ENCODE assay signal across 1 cellular context in genomic region chr17:72126575-72127486, GRCh38.
A peak's percentile ranks its signal among the peaks of the same experiment; 100 is the strongest.
TF ChIP-seq lines count a peak whose summit lies in the region.

No MANE protein-coding gene starts in this region.

TF ChIP-seq in HepG2, 621 proteins besides CTCF, POLR2A, EP300 and RAD21 (continued from another document):
- TF ChIP-seq, protein P1, sequence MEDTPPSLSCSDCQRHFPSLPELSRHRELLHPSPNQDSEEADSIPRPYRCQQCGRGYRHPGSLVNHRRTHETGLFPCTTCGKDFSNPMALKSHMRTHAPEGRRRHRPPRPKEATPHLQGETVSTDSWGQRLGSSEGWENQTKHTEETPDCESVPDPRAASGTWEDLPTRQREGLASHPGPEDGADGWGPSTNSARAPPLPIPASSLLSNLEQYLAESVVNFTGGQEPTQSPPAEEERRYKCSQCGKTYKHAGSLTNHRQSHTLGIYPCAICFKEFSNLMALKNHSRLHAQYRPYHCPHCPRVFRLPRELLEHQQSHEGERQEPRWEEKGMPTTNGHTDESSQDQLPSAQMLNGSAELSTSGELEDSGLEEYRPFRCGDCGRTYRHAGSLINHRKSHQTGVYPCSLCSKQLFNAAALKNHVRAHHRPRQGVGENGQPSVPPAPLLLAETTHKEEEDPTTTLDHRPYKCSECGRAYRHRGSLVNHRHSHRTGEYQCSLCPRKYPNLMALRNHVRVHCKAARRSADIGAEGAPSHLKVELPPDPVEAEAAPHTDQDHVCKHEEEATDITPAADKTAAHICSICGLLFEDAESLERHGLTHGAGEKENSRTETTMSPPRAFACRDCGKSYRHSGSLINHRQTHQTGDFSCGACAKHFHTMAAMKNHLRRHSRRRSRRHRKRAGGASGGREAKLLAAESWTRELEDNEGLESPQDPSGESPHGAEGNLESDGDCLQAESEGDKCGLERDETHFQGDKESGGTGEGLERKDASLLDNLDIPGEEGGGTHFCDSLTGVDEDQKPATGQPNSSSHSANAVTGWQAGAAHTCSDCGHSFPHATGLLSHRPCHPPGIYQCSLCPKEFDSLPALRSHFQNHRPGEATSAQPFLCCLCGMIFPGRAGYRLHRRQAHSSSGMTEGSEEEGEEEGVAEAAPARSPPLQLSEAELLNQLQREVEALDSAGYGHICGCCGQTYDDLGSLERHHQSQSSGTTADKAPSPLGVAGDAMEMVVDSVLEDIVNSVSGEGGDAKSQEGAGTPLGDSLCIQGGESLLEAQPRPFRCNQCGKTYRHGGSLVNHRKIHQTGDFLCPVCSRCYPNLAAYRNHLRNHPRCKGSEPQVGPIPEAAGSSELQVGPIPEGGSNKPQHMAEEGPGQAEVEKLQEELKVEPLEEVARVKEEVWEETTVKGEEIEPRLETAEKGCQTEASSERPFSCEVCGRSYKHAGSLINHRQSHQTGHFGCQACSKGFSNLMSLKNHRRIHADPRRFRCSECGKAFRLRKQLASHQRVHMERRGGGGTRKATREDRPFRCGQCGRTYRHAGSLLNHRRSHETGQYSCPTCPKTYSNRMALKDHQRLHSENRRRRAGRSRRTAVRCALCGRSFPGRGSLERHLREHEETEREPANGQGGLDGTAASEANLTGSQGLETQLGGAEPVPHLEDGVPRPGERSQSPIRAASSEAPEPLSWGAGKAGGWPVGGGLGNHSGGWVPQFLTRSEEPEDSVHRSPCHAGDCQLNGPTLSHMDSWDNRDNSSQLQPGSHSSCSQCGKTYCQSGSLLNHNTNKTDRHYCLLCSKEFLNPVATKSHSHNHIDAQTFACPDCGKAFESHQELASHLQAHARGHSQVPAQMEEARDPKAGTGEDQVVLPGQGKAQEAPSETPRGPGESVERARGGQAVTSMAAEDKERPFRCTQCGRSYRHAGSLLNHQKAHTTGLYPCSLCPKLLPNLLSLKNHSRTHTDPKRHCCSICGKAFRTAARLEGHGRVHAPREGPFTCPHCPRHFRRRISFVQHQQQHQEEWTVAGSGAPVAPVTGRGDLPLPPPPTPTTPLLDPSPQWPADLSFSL (CRISPR knock-in tag; IDR thresholded peaks at IDR 0.05) = peak; percentile 57; the same call in 1 of the 2 replicates
- TF ChIP-seq ZNF768 (CRISPR knock-in tag; IDR thresholded peaks at IDR 0.05) = no peak
- no peak for TF ChIP-seq ZNF326 (CRISPR knock-in tag; IDR thresholded peaks at IDR 0.05; ENCODE audit: borderline replicate concordance)
- peak; percentile 84 for TF ChIP-seq ARID5B (CRISPR knock-in tag; IDR thresholded peaks at IDR 0.05)
- TF ChIP-seq KMT2B (CRISPR knock-in tag; IDR thresholded peaks at IDR 0.05) = no peak
- TF ChIP-seq ZNF7 (CRISPR knock-in tag; IDR thresholded peaks at IDR 0.05) = no peak
- TF ChIP-seq PRMT3 (CRISPR knock-in tag; IDR thresholded peaks at IDR 0.05; ENCODE audit: borderline replicate concordance, low read depth) = 0 out of 2 replicates have a peak, but pooled peaks have one; percentile 44
- TF ChIP-seq ZSCAN9 (CRISPR knock-in tag; IDR thresholded peaks at IDR 0.05; ENCODE audit: borderline replicate concordance) = peak; percentile 54; the same call in 1 of the 2 replicates
- TF ChIP-seq NFIC (IDR thresholded peaks at IDR 0.05; ENCODE audit: low read length) = peak; percentile 82
- no peak for TF ChIP-seq JUND (CRISPR knock-in tag; IDR thresholded peaks at IDR 0.05)
- TF ChIP-seq ATF1 (CRISPR knock-in tag; IDR thresholded peaks at IDR 0.05) = 0 out of 2 replicates have a peak, but pooled peaks have one; percentile 11
- TF ChIP-seq, protein P2, sequence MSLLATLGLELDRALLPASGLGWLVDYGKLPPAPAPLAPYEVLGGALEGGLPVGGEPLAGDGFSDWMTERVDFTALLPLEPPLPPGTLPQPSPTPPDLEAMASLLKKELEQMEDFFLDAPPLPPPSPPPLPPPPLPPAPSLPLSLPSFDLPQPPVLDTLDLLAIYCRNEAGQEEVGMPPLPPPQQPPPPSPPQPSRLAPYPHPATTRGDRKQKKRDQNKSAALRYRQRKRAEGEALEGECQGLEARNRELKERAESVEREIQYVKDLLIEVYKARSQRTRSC (CRISPR knock-in tag; IDR thresholded peaks at IDR 0.05; ENCODE audit: low read depth) = no peak
- peak; percentile 15; the same call in 1 of the 2 replicates for TF ChIP-seq ZBTB34 (CRISPR knock-in tag; IDR thresholded peaks at IDR 0.05)
- peak; percentile 29 for TF ChIP-seq TEAD3 (CRISPR knock-in tag; optimal IDR thresholded peaks at IDR 0.05; ENCODE audit: borderline replicate concordance)
- no peak for TF ChIP-seq MYNN (CRISPR knock-in tag; IDR thresholded peaks at IDR 0.05; ENCODE audit: low read depth)
- peak; percentile 67 for TF ChIP-seq PHF21A (CRISPR knock-in tag; IDR thresholded peaks at IDR 0.05)
- TF ChIP-seq, protein P3, sequence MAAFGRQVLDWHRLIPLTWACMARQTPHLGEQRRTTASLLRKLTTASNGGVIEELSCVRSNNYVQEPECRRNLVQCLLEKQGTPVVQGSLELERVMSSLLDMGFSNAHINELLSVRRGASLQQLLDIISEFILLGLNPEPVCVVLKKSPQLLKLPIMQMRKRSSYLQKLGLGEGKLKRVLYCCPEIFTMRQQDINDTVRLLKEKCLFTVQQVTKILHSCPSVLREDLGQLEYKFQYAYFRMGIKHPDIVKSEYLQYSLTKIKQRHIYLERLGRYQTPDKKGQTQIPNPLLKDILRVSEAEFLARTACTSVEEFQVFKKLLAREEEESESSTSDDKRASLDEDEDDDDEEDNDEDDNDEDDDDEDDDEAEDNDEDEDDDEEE (CRISPR knock-in tag; IDR thresholded peaks at IDR 0.05) = no peak
- TF ChIP-seq HCFC1 (IDR thresholded peaks at IDR 0.05; ENCODE audit: low read depth, low read length) = no peak
- TF ChIP-seq ZBTB7A (CRISPR knock-in tag; IDR thresholded peaks at IDR 0.05) = no peak
- TF ChIP-seq KLF9 (CRISPR knock-in tag; IDR thresholded peaks at IDR 0.05; ENCODE audit: low read depth) = 0 out of 2 replicates have a peak, but pooled peaks have one; percentile 53
- TF ChIP-seq ZFP90 (CRISPR knock-in tag; IDR thresholded peaks at IDR 0.05; ENCODE audit: borderline replicate concordance) = 0 out of 2 replicates have a peak, but pooled peaks have one; percentile 50
- TF ChIP-seq FOXA3 (CRISPR knock-in tag; IDR thresholded peaks at IDR 0.05) = peak; percentile 48
- peak; percentile 30; the same call in 1 of the 2 replicates for TF ChIP-seq ZNF547 (CRISPR knock-in tag; IDR thresholded peaks at IDR 0.05)
TF ChIP-seq in HepG2: peak in this region for 171.
